2 cellular contexts compared by ENCODE assay signal in genomic region chr2:237199577-237199976, GRCh38.
A peak's percentile ranks its signal among the peaks of the same experiment; 100 is the strongest.
TF ChIP-seq lines count a peak whose summit lies in the region.

No MANE protein-coding gene starts in this region.

TF ChIP-seq in IMR-90, 13 proteins besides CTCF, POLR2A, EP300 and RAD21:
- TF ChIP-seq NFE2L2 (IDR thresholded peaks at IDR 0.05; ENCODE audit: low read depth, low read length) (no peak), MAZ (IDR thresholded peaks at IDR 0.05; ENCODE audit: borderline replicate concordance, low read depth, low read length) (no peak), MXI1 (IDR thresholded peaks at IDR 0.05; ENCODE audit: borderline replicate concordance, low read depth, low read length) (no peak), RFX5 (IDR thresholded peaks at IDR 0.05; ENCODE audit: low read depth, low read length) (no peak), CEBPB (IDR thresholded peaks at IDR 0.05; ENCODE audit: low read depth, low read length) (no peak), SMC3 (IDR thresholded peaks at IDR 0.05; ENCODE audit: low read depth, low read length) (no peak), RCOR1 (IDR thresholded peaks at IDR 0.05; ENCODE audit: insufficient replicate concordance, low read length) (no peak), MAFK (IDR thresholded peaks at IDR 0.05; ENCODE audit: low read depth, low read length) (no peak), FOS (IDR thresholded peaks at IDR 0.05; ENCODE audit: low read depth, low read length) (no peak), USF2 (IDR thresholded peaks at IDR 0.05; ENCODE audit: low read depth, low read length) (no peak), CHD1 (IDR thresholded peaks at IDR 0.05; ENCODE audit: low read depth, low read length) (no peak), BHLHE40 (IDR thresholded peaks at IDR 0.05; ENCODE audit: low read depth, low read length) (no peak), ELK1 (IDR thresholded peaks at IDR 0.05; ENCODE audit: borderline replicate concordance, low read depth, low read length) (no peak)

TF ChIP-seq in GM12878, 131 proteins besides CTCF, POLR2A, EP300 and RAD21:
- no peak for TF ChIP-seq BACH1 (IDR thresholded peaks at IDR 0.05; ENCODE audit: borderline replicate concordance)
- no peak for TF ChIP-seq HDAC2 (IDR thresholded peaks at IDR 0.05)
- no peak for TF ChIP-seq POLR2AphosphoS2 (IDR thresholded peaks at IDR 0.05; ENCODE audit: low read depth, low read length)
- no peak for TF ChIP-seq IKZF2 (IDR thresholded peaks at IDR 0.05)
- peak; percentile 53; the same call in 1 of the 2 replicates for TF ChIP-seq TCF12 (IDR thresholded peaks at IDR 0.05; ENCODE audit: low read depth, low read length)
- no peak for TF ChIP-seq ZBTB11 (CRISPR knock-in tag; IDR thresholded peaks at IDR 0.05)
- no peak for TF ChIP-seq CUX1 (IDR thresholded peaks at IDR 0.05; ENCODE audit: insufficient replicate concordance, low read depth, low read length)
